Comparison of ENCODE assay signal across 12 cellular contexts in the genomic region with DNA sequence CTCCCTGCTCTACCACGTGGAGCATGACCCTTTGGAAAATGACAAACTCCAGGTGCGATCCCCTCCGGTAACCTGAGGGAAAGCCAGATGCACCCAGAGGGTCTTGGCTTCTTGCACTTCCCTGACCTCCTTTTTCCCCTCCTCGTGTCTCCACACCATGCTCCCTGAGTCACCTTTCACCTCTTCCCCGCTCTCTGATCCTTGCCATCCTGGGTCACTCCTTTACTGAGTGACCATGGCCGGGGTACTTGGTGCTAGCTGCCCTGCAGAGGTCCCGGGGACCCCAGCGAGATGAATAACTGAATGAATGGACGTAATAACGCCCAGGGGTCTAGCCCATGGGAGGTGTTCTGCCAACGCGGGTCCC. TPM values are rescaled to one million over a fixed set of nuclear protein-coding genes. Genes with fewer than 3 reads are reported as not detected.
DNase-seq lines count a peak whose midpoint lies in the region; ATAC-seq and TF ChIP-seq lines count a peak whose summit lies in the region.
"Had no signal": no experiment of that assay in that cellular context is flagged by ENCODE, and none has a peak within 500 bp of the region (broad histone marks: within the 10 kb centered on the region; RNA-seq: fewer than 3 reads in every experiment).

No MANE protein-coding gene starts in this region.

- H3K4me3 Mint-ChIP-seq in T-helper 1 cell treated with Interleukin-12 subunit alpha and Interleukin-12 subunit beta and Interleukin-4 antibody, amounts not matched to agents 30 μg/mL and 1 μg/mL, for 36 hours = peak overlapping the region; percentile 46
- H3K4me3 Mint-ChIP-seq in activated CD8-positive, alpha-beta T cell treated with anti-CD3 and anti-CD28 coated beads, Interleukin-2, amount 10 ng/mL, durations not matched to agents 7 days and 5 days = peak overlapping the region; percentile 56
- H3K4me3 Mint-ChIP-seq in immature natural killer cell = peak overlapping the region; percentile 73 to 83 (median 79)

- WGBS in stomach, 5 donors = 40 to 65% (median 55%) methylated on average over 7 to 12 of the region's 12 CpGs

- no peaks in the 10 kb centered on the region for H3K9me3 ChIP-seq in stomach

- peaks cover 0 to 27% (median 9%) of the 10 kb centered on the region in 4 donors for H3K4me1 ChIP-seq in stomach

- POLR2A ChIA-PET in activated CD8-positive, alpha-beta T cell treated with anti-CD3 and anti-CD28 coated beads, Interleukin-2, amount 10 ng/mL, durations not matched to agents 7 days and 5 days (lab: Charles Lee) = no interaction called here

- no peak overlapping the region for H3K27ac ChIP-seq in stomach
- H3K27ac ChIP-seq: RWPE1 had no signal

- no peak for ATAC-seq in activated CD8-positive, alpha-beta T cell treated with anti-CD3 and anti-CD28 coated beads, Interleukin-2, amount 10 ng/mL, durations not matched to agents 7 days and 5 days
- ATAC-seq in HG02588 (IDR thresholded peaks at IDR 0.05; ENCODE audit: unreplicated experiment) = no peak
- no peak for ATAC-seq in HG03457 (IDR thresholded peaks at IDR 0.05; ENCODE audit: unreplicated experiment)

- peaks cover 0 to 12% (median 0%) of the 10 kb centered on the region in 3 donors for H3K27me3 ChIP-seq in stomach

- no peak overlapping the region for H3K27ac Mint-ChIP-seq in T-helper 1 cell treated with Interleukin-12 subunit alpha and Interleukin-12 subunit beta and Interleukin-4 antibody, amounts not matched to agents 30 μg/mL and 1 μg/mL, for 36 hours
- H3K27ac Mint-ChIP-seq in activated CD8-positive, alpha-beta T cell treated with anti-CD3 and anti-CD28 coated beads, Interleukin-2, amount 10 ng/mL, durations not matched to agents 7 days and 5 days = no peak overlapping the region
- peak overlapping the region in 5 of 6 donors; percentile 36 to 77 (median 67) for H3K27ac Mint-ChIP-seq in immature natural killer cell

- H3K4me1 Mint-ChIP-seq in T-helper 1 cell treated with Interleukin-12 subunit alpha and Interleukin-12 subunit beta and Interleukin-4 antibody, amounts not matched to agents 30 μg/mL and 1 μg/mL, for 36 hours (ENCODE audit: low read depth) = peaks cover 6% of the 10 kb centered on the region
- peaks cover 8% of the 10 kb centered on the region for H3K4me1 Mint-ChIP-seq in activated CD8-positive, alpha-beta T cell treated with anti-CD3 and anti-CD28 coated beads, Interleukin-2, amount 10 ng/mL, durations not matched to agents 7 days and 5 days (ENCODE audit: low read depth)
- H3K4me1 Mint-ChIP-seq in immature natural killer cell = peaks cover 6 to 13% of the 10 kb centered on the region in 2 donors

- H3K9me3 Mint-ChIP-seq in T-helper 1 cell treated with Interleukin-12 subunit alpha and Interleukin-12 subunit beta and Interleukin-4 antibody, amounts not matched to agents 30 μg/mL and 1 μg/mL, for 36 hours = no peaks in the 10 kb centered on the region
- H3K9me3 Mint-ChIP-seq in activated CD8-positive, alpha-beta T cell treated with anti-CD3 and anti-CD28 coated beads, Interleukin-2, amount 10 ng/mL, durations not matched to agents 7 days and 5 days (ENCODE audit: insufficient read depth) = no peaks in the 10 kb centered on the region
- H3K9me3 Mint-ChIP-seq in immature natural killer cell = no peaks in the 10 kb centered on the region
- H3K9me3 Mint-ChIP-seq: activated naive CD4-positive, alpha-beta T cell treated with anti-CD3 and anti-CD28 coated beads, Interleukin-2, amount 50 U/mL, for 72 hours had no signal

- H3K4me3 ChIP-seq in stomach = peak overlapping the region; percentile 45 to 59 (median 52)

- no peak for TF ChIP-seq POLR2A in stomach (IDR thresholded peaks at IDR 0.05)

- TF ChIP-seq EP300 in stomach (IDR thresholded peaks at IDR 0.05) = no peak

- no peaks in the 10 kb centered on the region for H3K36me3 ChIP-seq in stomach

- TF ChIP-seq CTCF in stomach (IDR thresholded peaks at IDR 0.05) = no peak

- no peak for DNase-seq in T-helper 1 cell
- DNase-seq in activated CD8-positive, alpha-beta T cell treated with anti-CD3 and anti-CD28 coated beads, Interleukin-2, amount 10 ng/mL, durations not matched to agents 7 days and 5 days = no peak
- no peak for DNase-seq in immature natural killer cell
- DNase-seq in stomach = no peak
- no peak for DNase-seq in OCI-M1 (lab: John Stamatoyannopoulos, UW)
- DNase-seq: foreskin melanocyte had no signal

- no peaks in the 10 kb centered on the region for H3K27me3 Mint-ChIP-seq in T-helper 1 cell treated with Interleukin-12 subunit alpha and Interleukin-12 subunit beta and Interleukin-4 antibody, amounts not matched to agents 30 μg/mL and 1 μg/mL, for 36 hours (ENCODE audit: low read depth)
- H3K27me3 Mint-ChIP-seq in activated CD8-positive, alpha-beta T cell treated with anti-CD3 and anti-CD28 coated beads, Interleukin-2, amount 10 ng/mL, durations not matched to agents 7 days and 5 days (ENCODE audit: low read depth) = no peaks in the 10 kb centered on the region
- H3K27me3 Mint-ChIP-seq in immature natural killer cell (ENCODE audit: low read depth in 3 of 3) = peaks cover 0 to 2% (median 2%) of the 10 kb centered on the region in 3 donors

- intact Hi-C loops in stomach (cut with DNase I; ENCODE audit: low total_unique reads) = no loop called here

- H3K36me3 Mint-ChIP-seq in T-helper 1 cell treated with Interleukin-12 subunit alpha and Interleukin-12 subunit beta and Interleukin-4 antibody, amounts not matched to agents 30 μg/mL and 1 μg/mL, for 36 hours (ENCODE audit: low read depth) = no peaks in the 10 kb centered on the region
- H3K36me3 Mint-ChIP-seq in activated CD8-positive, alpha-beta T cell treated with anti-CD3 and anti-CD28 coated beads, Interleukin-2, amount 10 ng/mL, durations not matched to agents 7 days and 5 days (ENCODE audit: low read depth) = no peaks in the 10 kb centered on the region
- no peaks in the 10 kb centered on the region for H3K36me3 Mint-ChIP-seq in immature natural killer cell
- H3K36me3 Mint-ChIP-seq: activated naive CD4-positive, alpha-beta T cell treated with anti-CD3 and anti-CD28 coated beads, Interleukin-2, amount 50 U/mL, for 72 hours had no signal

- CTCF ChIA-PET in activated CD8-positive, alpha-beta T cell treated with anti-CD3 and anti-CD28 coated beads, Interleukin-2, amount 10 ng/mL, durations not matched to agents 7 days and 5 days (lab: Charles Lee) = no interaction called here

RNA-seq across cellular contexts. Expression of a gene that starts 0.4 kb away (rescaled TPM):
- total RNA-seq in activated CD8-positive, alpha-beta T cell treated with anti-CD3 and anti-CD28 coated beads, Interleukin-2, amount 10 ng/mL, durations not matched to agents 7 days and 5 days = 1 to 10 TPM; 1.5 to 1.6 TPM
- under 1 TPM in 2 of 3 donors, not detected in 1; 0.19 to 0.45 TPM for polyA plus RNA-seq in immature natural killer cell
- under 1 TPM in 2 of 5 donors, not detected in 3; under 0.01 to 0.92 TPM for total RNA-seq in stomach
- polyA plus RNA-seq in stomach = under 1 TPM; 0.13 to 0.75 (median 0.31) TPM

RNA-seq across cellular contexts. Expression of a gene that starts 9.7 kb away (rescaled TPM):
- total RNA-seq in activated CD8-positive, alpha-beta T cell treated with anti-CD3 and anti-CD28 coated beads, Interleukin-2, amount 10 ng/mL, durations not matched to agents 7 days and 5 days = not detected
- polyA plus RNA-seq in immature natural killer cell = not detected
- total RNA-seq in stomach = not detected
- not detected for polyA plus RNA-seq in stomach
- total RNA-seq: activated naive CD4-positive, alpha-beta T cell treated with anti-CD3 and anti-CD28 coated beads, Interleukin-2, amount 50 U/mL, for 72 hours; subcutaneous adipose tissue had no signal

RNA-seq across cellular contexts. Expression of a gene that starts 35.0 kb away (rescaled TPM):
- total RNA-seq in activated CD8-positive, alpha-beta T cell treated with anti-CD3 and anti-CD28 coated beads, Interleukin-2, amount 10 ng/mL, durations not matched to agents 7 days and 5 days = 1 to 10 TPM; 3.6 to 3.8 TPM
- polyA plus RNA-seq in immature natural killer cell = under 1 TPM in 2 of 3 donors, not detected in 1; 0.64 to 0.67 TPM
- 10 to 100 TPM in 1 of 5 donors, 1 to 10 TPM in 2, not detected in 2; 2.2 to 13.3 (median 5.1) TPM for total RNA-seq in stomach
- 1 to 10 TPM in 1 of 3 donors, under 1 TPM in 1, not detected in 1; 0.62 to 1.2 TPM for polyA plus RNA-seq in stomach

RNA-seq across cellular contexts. Expression of a gene that starts 59.5 kb away (rescaled TPM):
- 10 to 100 TPM; 56.6 to 57.7 TPM for total RNA-seq in activated CD8-positive, alpha-beta T cell treated with anti-CD3 and anti-CD28 coated beads, Interleukin-2, amount 10 ng/mL, durations not matched to agents 7 days and 5 days
- polyA plus RNA-seq in immature natural killer cell (10 to 100 TPM; 36.3 to 49.5 (median 43.2) TPM), stomach (10 to 100 TPM; 31.3 to 75.3 (median 41.7) TPM)
- total RNA-seq in stomach = 10 to 100 TPM in 2 of 5 donors, 1 to 10 TPM in 3; 1.8 to 17.9 (median 6.4) TPM

Comparison
In these comparisons a context has a peak if more than half of its experiments do, and no peak if none do; other contexts are left out.
1. H3K27ac Mint-ChIP-seq: peak in immature natural killer cell (5 of 6); none in T-helper 1 cell treated with Interleukin-12 subunit alpha and Interleukin-12 subunit beta and Interleukin-4 antibody, amounts not matched to agents 30 μg/mL and 1 μg/mL, for 36 hours (single experiment) and activated CD8-positive, alpha-beta T cell treated with anti-CD3 and anti-CD28 coated beads, Interleukin-2, amount 10 ng/mL, durations not matched to agents 7 days and 5 days (single experiment).
2. Peak in every context shown above with its lines, with median percentiles within 50 percentile points of each other: H3K4me3 Mint-ChIP-seq.